In the genomic region with DNA sequence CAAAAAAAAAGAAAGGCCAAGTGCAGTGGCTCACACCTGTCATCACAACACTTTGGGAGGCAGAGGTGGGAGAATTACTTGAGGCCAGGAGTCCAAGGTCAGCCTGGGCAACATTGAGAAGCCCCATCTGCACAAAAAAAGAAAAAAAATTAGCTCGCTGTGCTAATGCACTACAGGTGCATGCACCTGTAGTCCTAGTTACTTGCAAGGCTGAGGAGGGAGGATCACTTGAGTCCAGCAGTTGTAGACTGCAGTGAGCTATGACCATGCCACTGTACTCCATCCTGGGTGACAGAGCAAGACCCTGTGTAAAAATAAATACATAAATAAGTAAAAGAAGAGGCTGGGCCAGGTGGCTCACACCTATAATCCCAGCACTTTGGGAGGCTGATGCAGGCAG, we compare ENCODE assay signal across 25 cellular contexts.
"Had no signal": no experiment of that assay in that cellular context is flagged by ENCODE, and none has a peak within 500 bp of the region (broad histone marks: within the 10 kb centered on the region; RNA-seq: fewer than 3 reads in every experiment).

No MANE protein-coding gene starts in this region.

- DNase-seq: naive thymus-derived CD4-positive, alpha-beta T cell; natural killer cell; occipital lobe; ovary; posterior cingulate gyrus; psoas muscle; right cardiac atrium; spleen; stimulated activated CD4-positive, alpha-beta T cell treated with anti-CD3 and anti-CD28 coated beads, Interleukin-12 subunit alpha, Interleukin-12 subunit beta, amount 100 ng/mL, for 4 hours; stimulated activated CD4-positive, alpha-beta T cell treated with anti-CD3 and anti-CD28 coated beads, Interleukin-1b, Interleukin-23, amount 100 ng/mL, for 48 hours; stimulated activated CD4-positive, alpha-beta T cell treated with anti-CD3 and anti-CD28 coated beads, Interleukin-4, amount 100 ng/mL, for 1 hour; stimulated activated CD4-positive, alpha-beta T cell treated with anti-CD3 and anti-CD28 coated beads, Interleukin-4, amount 100 ng/mL, for 4 hours; stimulated activated CD8-positive, alpha-beta memory T cell treated with anti-CD3 and anti-CD28 coated beads, Interleukin-4, amount 100 ng/mL, for 48 hours; stimulated activated naive CD4-positive, alpha-beta T cell treated with Interleukin-2 at 50 U/mL for 16 hours; stomach; thyroid gland; trophoblast cell; upper lobe of left lung had no signal

- H3K9me3 ChIP-seq: ovary, psoas muscle, spleen, stomach, thoracic aorta, thyroid gland, tibial nerve, upper lobe of left lung, vagina had no signal

- H3K4me1 ChIP-seq: parathyroid adenoma, psoas muscle, spleen, thyroid gland, upper lobe of left lung had no signal

- H3K27ac ChIP-seq: neural progenitor cell, ovary, parathyroid adenoma, psoas muscle, skin epidermis, spleen, stomach, thoracic aorta, thyroid gland, tibial nerve, upper lobe of left lung, vagina had no signal

- H3K36me3 ChIP-seq: neural progenitor cell, ovary, spleen, stomach, thoracic aorta, thyroid gland, tibial nerve, upper lobe of left lung, vagina had no signal

- H3K4me3 ChIP-seq: neural progenitor cell, ovary, psoas muscle, skin epidermis, smooth muscle cell, spleen, stomach, thoracic aorta, thyroid gland, tibial nerve, upper lobe of left lung, vagina had no signal
